Comparison of ENCODE assay signal across 19 cellular contexts in genomic region chr11:4493480-4493818, GRCh38. TPM values are rescaled to one million over a fixed set of nuclear protein-coding genes. Genes with fewer than 3 reads are reported as not detected.
A peak's percentile ranks its signal among the peaks of the same experiment; 100 is the strongest.
DNase-seq lines count a peak whose midpoint lies in the region; ATAC-seq, FAIRE-seq and TF ChIP-seq lines count a peak whose summit lies in the region.
"Had no signal": no experiment of that assay in that cellular context is flagged by ENCODE, and none has a peak within 500 bp of the region (broad histone marks: within the 10 kb centered on the region; RNA-seq: fewer than 3 reads in every experiment).

No MANE protein-coding gene starts in this region.

- peaks cover 0 to 3% of the 10 kb centered on the region in 2 donors for H3K4me1 ChIP-seq in right atrium auricular region
- no peaks in the 10 kb centered on the region for H3K4me1 ChIP-seq in right cardiac atrium (ENCODE audit: control insufficient read depth, insufficient read depth, low read length)
- no peaks in the 10 kb centered on the region for H3K4me1 ChIP-seq in pancreas
- H3K4me1 ChIP-seq: SJSA1 had no signal

- H3K4me3 Mint-ChIP-seq in chondrocyte (ENCODE audit: unreplicated experiment) = no peak overlapping the region

- H3K36me3 Mint-ChIP-seq in chondrocyte (ENCODE audit: low read depth) = no peaks in the 10 kb centered on the region
- H3K36me3 Mint-ChIP-seq: CD4-positive, alpha-beta memory T cell had no signal

- H3K27ac ChIP-seq in right atrium auricular region = no peak overlapping the region
- H3K27ac ChIP-seq in right cardiac atrium (ENCODE audit: low read length) = no peak overlapping the region
- H3K27ac ChIP-seq in pancreas = no peak overlapping the region
- H3K27ac ChIP-seq: GM23248, SJSA1 had no signal

- TF ChIP-seq CTCF in right atrium auricular region (IDR thresholded peaks at IDR 0.05) = peak; percentile 8 to 16
- TF ChIP-seq CTCF in LNCAP (IDR thresholded peaks at IDR 0.05) = peak; percentile 12; the same call in 1 of the 2 replicates
- peak; percentile 66 for TF ChIP-seq CTCF in chondrocyte (IDR thresholded peaks at IDR 0.05)
- no peak for TF ChIP-seq CTCF in pancreas (IDR thresholded peaks at IDR 0.05)

- no peak overlapping the region for H3K4me3 ChIP-seq in right atrium auricular region
- H3K4me3 ChIP-seq in right cardiac atrium (ENCODE audit: low read length) = no peak overlapping the region
- no peak overlapping the region for H3K4me3 ChIP-seq in pancreas
- H3K4me3 ChIP-seq: MG63, SJSA1 had no signal

- no peaks in the 10 kb centered on the region for H3K4me1 Mint-ChIP-seq in chondrocyte (ENCODE audit: low read depth)

- ATAC-seq in right cardiac atrium = no peak
- ATAC-seq in pancreas = no peak
- ATAC-seq in HG02981 (IDR thresholded peaks at IDR 0.05; ENCODE audit: unreplicated experiment) = no peak
- ATAC-seq in GM21737 (IDR thresholded peaks at IDR 0.05; ENCODE audit: unreplicated experiment) = no peak
- ATAC-seq in HG03442 (IDR thresholded peaks at IDR 0.05; ENCODE audit: unreplicated experiment) = no peak

- FAIRE-seq in pancreas (lab: Jason Lieb, UNC) = peak; percentile 57

- no peak for DNase-seq in right atrium auricular region (ENCODE audit: low spot score)
- DNase-seq in right cardiac atrium = no peak
- DNase-seq in chondrocyte (ENCODE audit: low spot score) = no peak
- DNase-seq in pancreas = no peak
- DNase-seq: DMS79 treated with DMSO at 0.1 percent for 48 hours, KG1, NCI-H187, NCI-H2171, NCI-H510A had no signal

- H3K27me3 ChIP-seq in right atrium auricular region (no peaks in the 10 kb centered on the region), right cardiac atrium (ENCODE audit: control insufficient read depth, insufficient read depth) (peaks cover 2% of the 10 kb centered on the region), pancreas (no peaks in the 10 kb centered on the region)
- H3K27me3 ChIP-seq: MG63 had no signal

- peaks cover 48% of the 10 kb centered on the region for H3K27me3 Mint-ChIP-seq in chondrocyte (ENCODE audit: low read depth)

- peaks cover 4% of the 10 kb centered on the region for H3K9me3 Mint-ChIP-seq in chondrocyte (ENCODE audit: low read depth)

- intact Hi-C loops in right cardiac atrium (cut with DNase I) (loop anchor here in 3 of 4 donors (2.0 to 5.0 kb wide), 2 partner anchors 306 to 307 kb away; no protein-coding TSS in a partner anchor), pancreas (cut with DNase I) (loop anchor here in 2 of 3 donors (5.0 to 10.0 kb wide), 2 partner anchors 306 to 309 kb away; no protein-coding TSS in a partner anchor)

- no peaks in the 10 kb centered on the region for H3K9me3 ChIP-seq in right atrium auricular region
- no peaks in the 10 kb centered on the region for H3K9me3 ChIP-seq in right cardiac atrium (ENCODE audit: control insufficient read depth, low read length)
- no peaks in the 10 kb centered on the region for H3K9me3 ChIP-seq in pancreas
- H3K9me3 ChIP-seq: MG63, SJSA1 had no signal

- 37% methylated on average over 5 of the region's 5 CpGs for WGBS in right cardiac atrium
- 22 to 27% methylated on average over 5 of the region's 5 CpGs for WGBS in pancreas, 2 donors

- H3K36me3 ChIP-seq in right atrium auricular region (no peaks in the 10 kb centered on the region), pancreas (no peaks in the 10 kb centered on the region)
- H3K36me3 ChIP-seq: MG63, SJSA1 had no signal

- no peak overlapping the region for H3K27ac Mint-ChIP-seq in chondrocyte (ENCODE audit: unreplicated experiment)
- H3K27ac Mint-ChIP-seq: CD4-positive, alpha-beta memory T cell had no signal

RNA-seq across cellular contexts. Expression of gene OR52K1, which starts 11.0 kb away (rescaled TPM):
- not detected for total RNA-seq in right atrium auricular region
- under 1 TPM in 1 of 4 donors, not detected in 3; 0.06 TPM for total RNA-seq in right cardiac atrium
- polyA plus RNA-seq in right cardiac atrium = not detected
- total RNA-seq in chondrocyte = not detected in 3 replicates
- under 1 TPM in 1 of 6 donors, not detected in 5; 0.06 TPM for total RNA-seq in pancreas
- polyA plus RNA-seq in pancreas = not detected
- total RNA-seq: A673; CD4-positive, alpha-beta memory T cell; GM23248; RPMI7951; SJSA1 had no signal
- polyA plus RNA-seq: GM23248 had no signal

RNA-seq across cellular contexts. Expression of gene OR52K2, which starts 44.4 kb away (rescaled TPM):
- total RNA-seq in right atrium auricular region = not detected
- under 1 TPM in 1 of 4 donors, not detected in 3; 0.29 TPM for total RNA-seq in right cardiac atrium
- not detected for polyA plus RNA-seq in right cardiac atrium
- total RNA-seq in chondrocyte = not detected in 3 replicates
- total RNA-seq in pancreas = not detected
- under 1 TPM in 1 of 2 donors, not detected in 1; 0.09 TPM for polyA plus RNA-seq in pancreas
- total RNA-seq: A673; CD4-positive, alpha-beta memory T cell; GM23248; RPMI7951; SJSA1 had no signal
- polyA plus RNA-seq: CD4-positive, alpha-beta memory T cell; GM23248 had no signal

RNA-seq across cellular contexts. Expression of gene OR52M1, which starts 51.5 kb away (rescaled TPM):
- total RNA-seq in right atrium auricular region = not detected
- not detected for total RNA-seq in right cardiac atrium
- not detected for polyA plus RNA-seq in right cardiac atrium
- not detected in 3 replicates for total RNA-seq in chondrocyte
- total RNA-seq in pancreas = not detected
- polyA plus RNA-seq in pancreas = not detected
- total RNA-seq: A673; CD4-positive, alpha-beta memory T cell; GM23248; RPMI7951; SJSA1 had no signal
- polyA plus RNA-seq: CD4-positive, alpha-beta memory T cell; GM23248 had no signal

Comparison
In these comparisons a context has a peak if more than half of its experiments do, and no peak if none do; other contexts are left out.
1. CTCF ChIP-seq: peak in right atrium auricular region (2 of 2), LNCAP (single experiment) and chondrocyte (single experiment); none in pancreas (0 of 4).